In genomic region chr7:140005341-140005740, GRCh38 we compare ENCODE assay signal across 25 cellular contexts.
"Had no signal": no experiment of that assay in that cellular context is flagged by ENCODE, and none has a peak within 500 bp of the region (broad histone marks: within the 10 kb centered on the region; RNA-seq: fewer than 3 reads in every experiment).

No MANE protein-coding gene starts in this region.

- H3K9me3 ChIP-seq: adrenal gland, ascending aorta, breast epithelium, esophagus muscularis mucosa, gastroesophageal sphincter had no signal

- H3K27me3 ChIP-seq: adrenal gland, ascending aorta, breast epithelium, cardiac muscle cell, dorsolateral prefrontal cortex, gastroesophageal sphincter had no signal

- DNase-seq: activated CD4-positive, alpha-beta memory T cell treated with anti-CD3 and anti-CD28 coated beads, Interleukin-2, amount 10 ng/mL, durations not matched to agents 7 days and 5 days; activated CD4-positive, alpha-beta T cell treated with anti-CD3 and anti-CD28 coated beads for 1 hour; activated CD4-positive, alpha-beta T cell treated with anti-CD3 and anti-CD28 coated beads for 4 hours; activated CD4-positive, alpha-beta T cell treated with anti-CD3 and anti-CD28 coated beads, Interleukin-2, amount 10 ng/mL, durations not matched to agents 7 days and 5 days; activated CD4-positive, alpha-beta T cell treated with anti-CD3 and anti-CD28 coated beads, Interleukin-2, amount 50 U/mL, for 4 hours; activated CD8-positive, alpha-beta memory T cell treated with anti-CD3 and anti-CD28 coated beads, Interleukin-2, amount 50 U/mL, for 48 hours; activated naive CD8-positive, alpha-beta T cell treated with anti-CD3 and anti-CD28 coated beads for 36 hours; activated naive CD8-positive, alpha-beta T cell treated with anti-CD3 and anti-CD28 coated beads, Interleukin-2, amount 50 U/mL, for 24 hours; activated T-cell treated with anti-CD3 and anti-CD28 coated beads for 4 hours; activated T-cell treated with anti-CD3 and anti-CD28 coated beads, Interleukin-2, amount 50 U/mL, for 24 hours; activated T-cell treated with anti-CD3 and anti-CD28 coated beads, Interleukin-2, amount 50 U/mL, for 72 hours; central memory CD4-positive, alpha-beta T cell; cerebellar nuclear complex; effector memory CD4-positive, alpha-beta T cell; foreskin melanocyte; T-helper 2 cell had no signal

- H3K4me1 ChIP-seq: adrenal gland, ascending aorta, breast epithelium, esophagus muscularis mucosa, gastroesophageal sphincter had no signal

- ATAC-seq: activated naive CD8-positive, alpha-beta T cell treated with anti-CD3 and anti-CD28 coated beads, Interleukin-2, amount 50 U/mL, for 24 hours; activated T-cell treated with anti-CD3 and anti-CD28 coated beads, Interleukin-2, amount 50 U/mL, for 72 hours; gastroesophageal sphincter had no signal

- H3K36me3 ChIP-seq: adrenal gland, ascending aorta, breast epithelium, cardiac muscle cell, esophagus muscularis mucosa, gastroesophageal sphincter had no signal

- H3K27ac ChIP-seq: adrenal gland, ascending aorta, breast epithelium, cardiac muscle cell, coronary artery, dorsolateral prefrontal cortex, esophagus muscularis mucosa, gastroesophageal sphincter, VCaP had no signal

- H3K4me3 ChIP-seq: adrenal gland, ascending aorta, breast epithelium, cardiac muscle cell, coronary artery, dorsolateral prefrontal cortex, esophagus muscularis mucosa, gastroesophageal sphincter had no signal
